17 cellular contexts compared by ENCODE assay signal in the genomic region with DNA sequence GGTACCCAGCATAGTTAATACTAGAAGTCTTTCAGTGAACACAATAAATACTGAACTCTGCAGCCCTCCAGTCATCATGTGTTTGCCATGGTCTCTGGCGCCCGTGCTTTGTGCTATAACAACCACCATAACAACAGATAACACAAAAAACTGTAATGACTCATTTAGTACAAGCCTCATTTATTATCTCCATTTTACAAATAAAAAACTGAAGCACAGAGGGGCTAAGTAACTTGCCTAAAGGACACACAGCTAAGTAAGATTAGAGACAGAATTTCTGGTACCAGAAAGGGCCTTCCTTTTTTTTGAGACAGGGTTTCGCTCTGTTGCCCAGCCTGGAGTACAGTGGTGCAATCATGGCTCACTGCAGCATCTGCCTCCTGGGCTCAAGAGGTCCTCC. TPM values are rescaled to one million over a fixed set of nuclear protein-coding genes. Genes with fewer than 3 reads are reported as not detected.
DNase-seq lines count a peak whose midpoint lies in the region; ATAC-seq, FAIRE-seq and TF ChIP-seq lines count a peak whose summit lies in the region.
"Had no signal": no experiment of that assay in that cellular context is flagged by ENCODE, and none has a peak within 500 bp of the region (broad histone marks: within the 10 kb centered on the region; RNA-seq: fewer than 3 reads in every experiment).

No MANE protein-coding gene starts in this region.

- H3K36me3 Mint-ChIP-seq in endothelial cell (ENCODE audit: low read depth, unreplicated experiment): no peaks in the 10 kb centered on the region
- H3K36me3 Mint-ChIP-seq in activated T-cell treated with anti-CD3 and anti-CD28 coated beads, Interleukin-2, amount 50 U/mL, for 72 hours (ENCODE audit: insufficient read depth in 2 of 2): no peaks in the 10 kb centered on the region

- H3K4me1 Mint-ChIP-seq in endothelial cell (ENCODE audit: unreplicated experiment): peaks cover 33% of the 10 kb centered on the region
- no peaks in the 10 kb centered on the region for H3K4me1 Mint-ChIP-seq in activated T-cell treated with anti-CD3 and anti-CD28 coated beads, Interleukin-2, amount 50 U/mL, for 72 hours (ENCODE audit: low read depth)
- H3K4me1 Mint-ChIP-seq: activated CD4-positive, alpha-beta T cell treated with anti-CD3 and anti-CD28 coated beads, Interleukin-2, amount 10 ng/mL, durations not matched to agents 24 days and 14 days had no signal

- H3K4me3 ChIP-seq in H7 (ENCODE audit: insufficient read depth, low read depth, low read length): no peak overlapping the region
- H3K4me3 ChIP-seq: coronary artery, skin epidermis, stomach had no signal

- TF ChIP-seq CTCF in endothelial cell (IDR thresholded peaks at IDR 0.05; ENCODE audit: unreplicated experiment): no peak

- ATAC-seq in activated T-cell treated with anti-CD3 and anti-CD28 coated beads, Interleukin-2, amount 50 U/mL, for 72 hours (replicated peaks in 1 of 2): no peak

- no peaks in the 10 kb centered on the region for H3K27me3 ChIP-seq in H7 (ENCODE audit: control insufficient read depth, insufficient read depth, low read length)
- H3K27me3 ChIP-seq: stomach had no signal

- H3K27ac Mint-ChIP-seq in endothelial cell (ENCODE audit: unreplicated experiment): no peak overlapping the region
- no peak overlapping the region for H3K27ac Mint-ChIP-seq in activated T-cell treated with anti-CD3 and anti-CD28 coated beads, Interleukin-2, amount 50 U/mL, for 72 hours
- H3K27ac Mint-ChIP-seq: activated CD4-positive, alpha-beta T cell treated with anti-CD3 and anti-CD28 coated beads, Interleukin-2, amount 10 ng/mL, durations not matched to agents 24 days and 14 days; activated T-cell treated with anti-CD3 and anti-CD28 coated beads, Interleukin-2, amount 50 U/mL, for 24 hours; T-helper 2 cell treated with Interferon-gamma antibody and Interleukin-4, amounts not matched to agents 5 μg/mL and 100 μg/mL, for 36 hours had no signal

- H3K4me3 Mint-ChIP-seq in endothelial cell (ENCODE audit: unreplicated experiment): no peak overlapping the region
- H3K4me3 Mint-ChIP-seq in activated T-cell treated with anti-CD3 and anti-CD28 coated beads, Interleukin-2, amount 50 U/mL, for 72 hours: no peak overlapping the region
- H3K4me3 Mint-ChIP-seq: activated CD4-positive, alpha-beta T cell treated with anti-CD3 and anti-CD28 coated beads, Interleukin-2, amount 10 ng/mL, durations not matched to agents 24 days and 14 days; activated T-cell treated with anti-CD3 and anti-CD28 coated beads, Interleukin-2, amount 50 U/mL, for 24 hours; T-helper 2 cell treated with Interferon-gamma antibody and Interleukin-4, amounts not matched to agents 5 μg/mL and 100 μg/mL, for 36 hours had no signal

- peak; percentile 79 for FAIRE-seq in islet of Langerhans (lab: Jason Lieb, UNC)

- peaks cover 4% of the 10 kb centered on the region for H3K27me3 Mint-ChIP-seq in endothelial cell (ENCODE audit: unreplicated experiment)
- peaks cover 20% of the 10 kb centered on the region for H3K27me3 Mint-ChIP-seq in activated T-cell treated with anti-CD3 and anti-CD28 coated beads, Interleukin-2, amount 50 U/mL, for 72 hours (ENCODE audit: low read depth)

- H3K36me3 ChIP-seq in H7 (replicated peaks; ENCODE audit: control insufficient read depth, insufficient read depth, low read length): no peaks in the 10 kb centered on the region
- H3K36me3 ChIP-seq: stomach had no signal

- DNase-seq in AG08395 (ENCODE audit: low spot score) (peak; percentile 48), HCEC 1CT (peak; percentile 62), astrocyte of the hippocampus (ENCODE audit: low read depth, low spot score) (peak; percentile 54), endothelial cell (ENCODE audit: low spot score) (no peak), NCI-H1436 treated with DMSO at 0.1 percent for 48 hours (lab: John Stamatoyannopoulos, UW) (no peak), H7 (no peak)
- no peak for DNase-seq in activated T-cell treated with anti-CD3 and anti-CD28 coated beads, Interleukin-2, amount 50 U/mL, for 72 hours
- DNase-seq: activated CD4-positive, alpha-beta T cell treated with anti-CD3 and anti-CD28 coated beads, Interleukin-2, amount 10 ng/mL, durations not matched to agents 24 days and 14 days; activated T-cell treated with anti-CD3 and anti-CD28 coated beads, Interleukin-2, amount 50 U/mL, for 24 hours; AML-193; NCI-H1930; NCI-H774; stomach had no signal

- no peaks in the 10 kb centered on the region for H3K9me3 Mint-ChIP-seq in endothelial cell (ENCODE audit: unreplicated experiment)
- no peaks in the 10 kb centered on the region for H3K9me3 Mint-ChIP-seq in activated T-cell treated with anti-CD3 and anti-CD28 coated beads, Interleukin-2, amount 50 U/mL, for 72 hours
- H3K9me3 Mint-ChIP-seq: activated CD4-positive, alpha-beta T cell treated with anti-CD3 and anti-CD28 coated beads, Interleukin-2, amount 10 ng/mL, durations not matched to agents 24 days and 14 days; activated T-cell treated with anti-CD3 and anti-CD28 coated beads, Interleukin-2, amount 50 U/mL, for 24 hours; T-helper 2 cell treated with Interferon-gamma antibody and Interleukin-4, amounts not matched to agents 5 μg/mL and 100 μg/mL, for 36 hours had no signal

RNA-seq across cellular contexts. Expression of a gene that starts 19.5 kb away (rescaled TPM):
- total RNA-seq in endothelial cell (ENCODE audit: unreplicated experiment): 228 TPM
- total RNA-seq in H7 (2014; rRNA removed; shearing (Covaris generic)): 77.7 and 87.2 TPM in 2 replicates
- 1 to 10 TPM; 2.3 to 4.4 TPM for total RNA-seq in activated T-cell treated with anti-CD3 and anti-CD28 coated beads, Interleukin-2, amount 50 U/mL, for 72 hours

Comparison
In these comparisons a context has a peak if more than half of its experiments do, and no peak if none do; other contexts are left out.
1. DNase-seq: peak in AG08395 (single experiment), HCEC 1CT (single experiment) and astrocyte of the hippocampus (single experiment); none in endothelial cell (single experiment), NCI-H1436 treated with DMSO at 0.1 percent for 48 hours (single experiment), H7 (single experiment) and activated T-cell treated with anti-CD3 and anti-CD28 coated beads, Interleukin-2, amount 50 U/mL, for 72 hours (0 of 2).
2. RNA of a gene that starts 19.5 kb away (total RNA-seq): 228 TPM in endothelial cell (single experiment) and 77.7 to 87.2 TPM in H7; 2.3 to 4.4 TPM in activated T-cell treated with anti-CD3 and anti-CD28 coated beads, Interleukin-2, amount 50 U/mL, for 72 hours; every median in the first group is over 10 times any median in the second.